23 cellular contexts compared by ENCODE assay signal in genomic region chr13:114241918-114242317, GRCh38. TPM values are rescaled to one million over a fixed set of nuclear protein-coding genes. Genes with fewer than 3 reads are reported as not detected.
A peak's percentile ranks its signal among the peaks of the same experiment; 100 is the strongest.
DNase-seq lines count a peak whose midpoint lies in the region; ATAC-seq and TF ChIP-seq lines count a peak whose summit lies in the region.
"Had no signal": no experiment of that assay in that cellular context is flagged by ENCODE, and none has a peak within 500 bp of the region (broad histone marks: within the 10 kb centered on the region; RNA-seq: fewer than 3 reads in every experiment).

No MANE protein-coding gene starts in this region.

- H3K9me2 ChIP-seq in GM23338 (ENCODE audit: insufficient read depth): no peaks in the 10 kb centered on the region

- H3K27ac ChIP-seq in GM23338 (ENCODE audit: low read depth) (no peak overlapping the region; the same call in 1 of the 2 replicates), neural progenitor cell (no peak overlapping the region), sigmoid colon (no peak overlapping the region)
- H3K27ac ChIP-seq: 22Rv1; BLaER1 treated with 17β-estradiol and CSF1 and Interleukin-3, amounts not matched to agents 10 nM and 100 nM; GM23248 had no signal

- no peaks in the 10 kb centered on the region for H3K9me3 ChIP-seq in neural progenitor cell (ENCODE audit: low read depth)
- H3K9me3 ChIP-seq in sigmoid colon: no peaks in the 10 kb centered on the region
- H3K9me3 ChIP-seq: BE2C; BLaER1 treated with 17β-estradiol and CSF1 and Interleukin-3, amounts not matched to agents 10 nM and 100 nM had no signal

- no peak for DNase-seq in activated T-cell treated with anti-CD3 and anti-CD28 coated beads, Interleukin-2, amount 50 U/mL, for 24 hours
- DNase-seq in activated T-cell treated with anti-CD3 and anti-CD28 coated beads for 4 hours (no peak), GM23338 (ENCODE audit: low spot score) (no peak), amniotic epithelial cell (ENCODE audit: low read depth) (peak; percentile 40), neural progenitor cell (ENCODE audit: low spot score) (no peak), sigmoid colon (no peak)
- DNase-seq: ACHN; AML-193; BE2C; CD4-positive, alpha-beta T cell; CD8-positive, alpha-beta memory T cell; DMS 273 treated with DMSO at 0.1 percent for 48 hours; DMS79; EL; GDM1; GM23248; H9 had no signal

- intact Hi-C loops in sigmoid colon (cut with DNase I): no loop called here

- peaks cover 18% of the 10 kb centered on the region for H4K20me1 ChIP-seq in GM23338 (replicated peaks; ENCODE audit: insufficient read depth)
- peaks cover 4% of the 10 kb centered on the region for H4K20me1 ChIP-seq in neural progenitor cell (ENCODE audit: low read depth)

- no peak overlapping the region for H2AFZ ChIP-seq in GM23338
- no peak overlapping the region for H2AFZ ChIP-seq in neural progenitor cell (replicated peaks)
- H2AFZ ChIP-seq: GM23248 had no signal

- no peaks in the 10 kb centered on the region for H3K9me3 Mint-ChIP-seq in activated T-cell treated with anti-CD3 and anti-CD28 coated beads, Interleukin-2, amount 50 U/mL, for 24 hours
- H3K9me3 Mint-ChIP-seq in GM23338: no peaks in the 10 kb centered on the region
- no peaks in the 10 kb centered on the region for H3K9me3 Mint-ChIP-seq in neural progenitor cell
- H3K9me3 Mint-ChIP-seq: CD14-positive monocyte; CD4-positive, alpha-beta T cell; CD8-positive, alpha-beta memory T cell; H9 had no signal

- H3F3A ChIP-seq in GM23338 (replicated peaks; ENCODE audit: low read depth) (no peaks in the 10 kb centered on the region; the same call in none of the 2 replicates), neural progenitor cell (ENCODE audit: low read depth) (no peaks in the 10 kb centered on the region)

- WGBS in sigmoid colon, 2 donors: 89 to 97% methylated on average over 6 of the region's 6 CpGs

- H3K79me2 ChIP-seq in GM23338 (replicated peaks; ENCODE audit: insufficient read depth): peaks cover 19% of the 10 kb centered on the region
- peaks cover 3% of the 10 kb centered on the region for H3K79me2 ChIP-seq in neural progenitor cell (ENCODE audit: low read depth)

- H3K27me3 Mint-ChIP-seq in activated T-cell treated with anti-CD3 and anti-CD28 coated beads, Interleukin-2, amount 50 U/mL, for 24 hours: no peaks in the 10 kb centered on the region
- peaks cover 5% of the 10 kb centered on the region for H3K27me3 Mint-ChIP-seq in GM23338 (ENCODE audit: insufficient read depth, low read depth, poor library complexity)
- no peaks in the 10 kb centered on the region for H3K27me3 Mint-ChIP-seq in neural progenitor cell (ENCODE audit: insufficient read depth, low read depth)
- H3K27me3 Mint-ChIP-seq: CD4-positive, alpha-beta T cell; CD8-positive, alpha-beta memory T cell had no signal

- TF ChIP-seq POLR2A in sigmoid colon (IDR thresholded peaks at IDR 0.05): no peak

- H3K4me1 Mint-ChIP-seq in activated T-cell treated with anti-CD3 and anti-CD28 coated beads, Interleukin-2, amount 50 U/mL, for 24 hours (ENCODE audit: low read depth): peaks cover 36% of the 10 kb centered on the region
- H3K4me1 Mint-ChIP-seq in GM23338 (peaks cover 18% of the 10 kb centered on the region), neural progenitor cell (no peaks in the 10 kb centered on the region)
- H3K4me1 Mint-ChIP-seq: CD14-positive monocyte had no signal

- H3K4me1 ChIP-seq in GM23338 (ENCODE audit: insufficient read depth) (peaks cover 4% of the 10 kb centered on the region; the same call in 1 of the 2 replicates), neural progenitor cell (no peaks in the 10 kb centered on the region), sigmoid colon (no peaks in the 10 kb centered on the region)
- H3K4me1 ChIP-seq: BE2C had no signal

- H3K4me3 ChIP-seq in GM23338: no peak overlapping the region
- H3K4me3 ChIP-seq in neural progenitor cell: no peak overlapping the region
- H3K4me3 ChIP-seq in sigmoid colon: no peak overlapping the region
- H3K4me3 ChIP-seq: BLaER1 treated with 17β-estradiol and CSF1 and Interleukin-3, amounts not matched to agents 10 nM and 100 nM; GM12878; GM23248 had no signal

- H3K27me3 ChIP-seq in GM23338 (ENCODE audit: insufficient read depth) (no peaks in the 10 kb centered on the region), neural progenitor cell (no peaks in the 10 kb centered on the region), sigmoid colon (no peaks in the 10 kb centered on the region)
- H3K27me3 ChIP-seq: BE2C; BLaER1 treated with 17β-estradiol and CSF1 and Interleukin-3, amounts not matched to agents 10 nM and 100 nM had no signal

- H3K36me3 ChIP-seq in GM23338 (ENCODE audit: insufficient read depth): peaks cover 83% of the 10 kb centered on the region
- peaks cover 50% of the 10 kb centered on the region for H3K36me3 ChIP-seq in neural progenitor cell
- H3K36me3 ChIP-seq in sigmoid colon: peaks cover 4 to 100% (median 79%) of the 10 kb centered on the region in 4 donors

- no peak overlapping the region for H3K4me2 ChIP-seq in GM23338
- no peak overlapping the region for H3K4me2 ChIP-seq in neural progenitor cell
- H3K4me2 ChIP-seq: BLaER1 treated with 17β-estradiol and CSF1 and Interleukin-3, amounts not matched to agents 10 nM and 100 nM had no signal

- H3K4me3 Mint-ChIP-seq in activated T-cell treated with anti-CD3 and anti-CD28 coated beads, Interleukin-2, amount 50 U/mL, for 24 hours: no peak overlapping the region
- H3K4me3 Mint-ChIP-seq in GM23338 (no peak overlapping the region), neural progenitor cell (no peak overlapping the region)
- H3K4me3 Mint-ChIP-seq: CD14-positive monocyte; CD4-positive, alpha-beta T cell; CD8-positive, alpha-beta memory T cell; H9 had no signal

- no peak overlapping the region for H3K9ac ChIP-seq in neural progenitor cell
- H3K9ac ChIP-seq: GM23248 had no signal

- ATAC-seq in GM23338 (no peak), HG02798 (IDR thresholded peaks at IDR 0.05; ENCODE audit: poor library complexity, unreplicated experiment) (no peak)
- ATAC-seq: GM12878, HCT116 had no signal

- TF ChIP-seq EP300 in sigmoid colon (IDR thresholded peaks at IDR 0.05): no peak

- TF ChIP-seq CTCF in GM23338 (conservative IDR thresholded peaks at IDR 0.05; ENCODE audit: low read depth in 2 of 2) (no peak), neural progenitor cell (IDR thresholded peaks at IDR 0.05) (no peak), sigmoid colon (IDR thresholded peaks at IDR 0.05) (no peak)

- H3K36me3 Mint-ChIP-seq in activated T-cell treated with anti-CD3 and anti-CD28 coated beads, Interleukin-2, amount 50 U/mL, for 24 hours (ENCODE audit: low read depth): peaks cover 95% of the 10 kb centered on the region
- H3K36me3 Mint-ChIP-seq in GM23338 (ENCODE audit: low read depth) (peaks cover 95% of the 10 kb centered on the region), neural progenitor cell (peaks cover 51% of the 10 kb centered on the region)

- H3K27ac Mint-ChIP-seq in activated T-cell treated with anti-CD3 and anti-CD28 coated beads, Interleukin-2, amount 50 U/mL, for 24 hours: peak overlapping the region; percentile 51
- H3K27ac Mint-ChIP-seq in GM23338 (0 out of 2 replicates have a peak overlapping the region, but pooled peaks have one; percentile 30), neural progenitor cell (no peak overlapping the region)
- H3K27ac Mint-ChIP-seq: CD14-positive monocyte; CD4-positive, alpha-beta T cell; CD8-positive, alpha-beta memory T cell had no signal

TF ChIP-seq in GM23338, 12 proteins besides CTCF, POLR2A, EP300 and RAD21:
- TF ChIP-seq, protein P1, sequence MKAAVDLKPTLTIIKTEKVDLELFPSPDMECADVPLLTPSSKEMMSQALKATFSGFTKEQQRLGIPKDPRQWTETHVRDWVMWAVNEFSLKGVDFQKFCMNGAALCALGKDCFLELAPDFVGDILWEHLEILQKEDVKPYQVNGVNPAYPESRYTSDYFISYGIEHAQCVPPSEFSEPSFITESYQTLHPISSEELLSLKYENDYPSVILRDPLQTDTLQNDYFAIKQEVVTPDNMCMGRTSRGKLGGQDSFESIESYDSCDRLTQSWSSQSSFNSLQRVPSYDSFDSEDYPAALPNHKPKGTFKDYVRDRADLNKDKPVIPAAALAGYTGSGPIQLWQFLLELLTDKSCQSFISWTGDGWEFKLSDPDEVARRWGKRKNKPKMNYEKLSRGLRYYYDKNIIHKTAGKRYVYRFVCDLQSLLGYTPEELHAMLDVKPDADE (IDR thresholded peaks at IDR 0.05): no peak
- TF ChIP-seq POLR2AphosphoS5 (IDR thresholded peaks at IDR 0.05; ENCODE audit: low read depth): no peak

RNA-seq across cellular contexts. Expression of gene CDC16, which starts 7.2 kb away (rescaled TPM):
- total RNA-seq in GM23338 (2014; rRNA removed; shearing (Covaris generic)): 84.2 and 86.1 TPM in 2 replicates
- 91.3 and 95.9 TPM in 2 replicates for polyA plus RNA-seq in GM23338 (2016; fragmentation: Nextera tagmentation; extraction: Ambion mirVana)
- total RNA-seq in neural progenitor cell (ENCODE audit: low replicate concordance): 53.1 and 69.6 TPM in 2 replicates
- 10 to 100 TPM; 33.1 to 76.2 (median 44.2) TPM for total RNA-seq in sigmoid colon
- 10 to 100 TPM; 31.4 to 39.4 (median 33.6) TPM for polyA plus RNA-seq in sigmoid colon

RNA-seq across cellular contexts. Expression of gene UPF3A, which starts 39.5 kb away (rescaled TPM):
- 45.0 and 57.2 TPM in 2 replicates for total RNA-seq in GM23338 (2014; rRNA removed; shearing (Covaris generic))
- 174 and 177 TPM in 2 replicates for polyA plus RNA-seq in GM23338 (2016; fragmentation: Nextera tagmentation; extraction: Ambion mirVana)
- total RNA-seq in neural progenitor cell (ENCODE audit: low replicate concordance): 60.1 and 74.4 TPM in 2 replicates
- 10 to 100 TPM; 32.4 to 65.9 (median 43.2) TPM for total RNA-seq in sigmoid colon
- polyA plus RNA-seq in sigmoid colon: 10 to 100 TPM; 25.7 to 44.4 (median 41.0) TPM
